17 cellular contexts compared by ENCODE assay signal in the genomic region with DNA sequence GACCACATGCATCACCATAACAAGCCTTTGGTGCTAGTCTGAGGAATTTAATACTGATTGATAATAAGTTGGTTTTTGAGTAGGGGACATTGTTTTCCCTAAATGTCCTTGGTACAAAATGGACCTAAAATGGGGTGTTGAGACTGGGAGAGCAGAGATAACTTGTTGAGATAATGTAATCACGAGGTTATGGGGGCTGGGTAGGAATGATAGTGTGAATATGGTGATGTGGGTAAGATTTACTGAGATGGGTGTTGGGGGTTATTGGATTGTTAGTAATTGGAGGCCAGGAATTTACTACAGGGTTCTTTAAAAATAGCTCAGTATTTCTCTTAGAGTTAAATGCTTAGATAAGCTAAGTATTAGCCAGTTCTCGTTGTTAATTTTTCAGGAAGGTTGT.
"Had no signal": no experiment of that assay in that cellular context is flagged by ENCODE, and none has a peak within 500 bp of the region (broad histone marks: within the 10 kb centered on the region; RNA-seq: fewer than 3 reads in every experiment).

No MANE protein-coding gene starts in this region.

- H3K9ac ChIP-seq: parathyroid adenoma had no signal

- H3K9me3 ChIP-seq: left lung, mucosa of descending colon, neutrophil, thyroid gland had no signal

- H3K27me3 ChIP-seq: left lung, neutrophil, thyroid gland had no signal

- H3K9me3 Mint-ChIP-seq: activated naive CD4-positive, alpha-beta T cell treated with anti-CD3 and anti-CD28 coated beads, Interleukin-2, amount 10 ng/mL, durations not matched to agents 7 days and 5 days; activated T-helper 2 cell treated with anti-CD3 and anti-CD28 coated beads, Interferon-gamma antibody, Interleukin-2, Interleukin-4, amounts not matched to agents 10 μg/mL and 5 μg/mL and 100 μg/mL, durations not matched to agents 14 hours and 24 hours and 36 hours; naive thymus-derived CD8-positive, alpha-beta T cell; stimulated activated memory B cell treated with anti-CD40 and anti-IgM and Interleukin-4, amounts not matched to agents 10 μg/mL and 1 μg/mL and 100 μg/mL, for 72 hours had no signal

- H3K27ac Mint-ChIP-seq: activated CD8-positive, alpha-beta memory T cell treated with anti-CD3 and anti-CD28 coated beads, Interleukin-2, amount 10 ng/mL, durations not matched to agents 7 days and 5 days; activated naive CD4-positive, alpha-beta T cell treated with anti-CD3 and anti-CD28 coated beads, Interleukin-2, amount 10 ng/mL, durations not matched to agents 7 days and 5 days; activated T-helper 2 cell treated with anti-CD3 and anti-CD28 coated beads, Interferon-gamma antibody, Interleukin-2, Interleukin-4, amounts not matched to agents 10 μg/mL and 5 μg/mL and 100 μg/mL, durations not matched to agents 14 hours and 24 hours and 36 hours; naive thymus-derived CD8-positive, alpha-beta T cell; stimulated activated memory B cell treated with anti-CD40 and anti-IgM and Interleukin-4, amounts not matched to agents 10 μg/mL and 1 μg/mL and 100 μg/mL, for 72 hours had no signal

- H3K27ac ChIP-seq: left lung, neutrophil, parathyroid adenoma, thyroid gland, VCaP had no signal

- H3K79me2 ChIP-seq: parathyroid adenoma had no signal

- H2AFZ ChIP-seq: parathyroid adenoma had no signal

- ATAC-seq: activated CD8-positive, alpha-beta memory T cell treated with anti-CD3 and anti-CD28 coated beads, Interleukin-2, amount 10 ng/mL, durations not matched to agents 7 days and 5 days; left lung; mucosa of descending colon; naive thymus-derived CD8-positive, alpha-beta T cell; stimulated activated memory B cell treated with anti-CD40 and anti-IgM and Interleukin-4, amounts not matched to agents 10 μg/mL and 1 μg/mL and 100 μg/mL, for 72 hours had no signal

- H3K27me3 Mint-ChIP-seq: activated CD8-positive, alpha-beta memory T cell treated with anti-CD3 and anti-CD28 coated beads, Interleukin-2, amount 10 ng/mL, durations not matched to agents 7 days and 5 days; activated naive CD4-positive, alpha-beta T cell treated with anti-CD3 and anti-CD28 coated beads, Interleukin-2, amount 10 ng/mL, durations not matched to agents 7 days and 5 days; naive thymus-derived CD8-positive, alpha-beta T cell; stimulated activated memory B cell treated with anti-CD40 and anti-IgM and Interleukin-4, amounts not matched to agents 10 μg/mL and 1 μg/mL and 100 μg/mL, for 72 hours had no signal

- H3K4me1 ChIP-seq: parathyroid adenoma had no signal

- H3K36me3 ChIP-seq: left lung, neutrophil, thyroid gland had no signal

- DNase-seq: activated CD4-positive, alpha-beta T cell treated with anti-CD3 and anti-CD28 coated beads for 1 hour; activated CD4-positive, alpha-beta T cell treated with anti-CD3 and anti-CD28 coated beads, Interleukin-2, amount 50 U/mL, for 4 hours; activated CD8-positive, alpha-beta memory T cell treated with anti-CD3 and anti-CD28 coated beads, Interleukin-2, amount 10 ng/mL, durations not matched to agents 7 days and 5 days; activated naive CD4-positive, alpha-beta T cell treated with anti-CD3 and anti-CD28 coated beads, Interleukin-2, amount 10 ng/mL, durations not matched to agents 7 days and 5 days; activated T-cell treated with anti-CD3 and anti-CD28 coated beads, Interleukin-2, amount 50 U/mL, for 1 hour; dermis blood vessel endothelial cell; islet precursor cell; left lung; mucosa of descending colon; naive thymus-derived CD8-positive, alpha-beta T cell; stimulated activated CD4-positive, alpha-beta T cell treated with anti-CD3 and anti-CD28 coated beads, Interleukin-2, amount 100 ng/mL, for 48 hours; thyroid gland had no signal

- H3K4me3 ChIP-seq: left lung, mucosa of descending colon, thyroid gland had no signal

- H3K4me3 Mint-ChIP-seq: activated CD8-positive, alpha-beta memory T cell treated with anti-CD3 and anti-CD28 coated beads, Interleukin-2, amount 10 ng/mL, durations not matched to agents 7 days and 5 days; activated naive CD4-positive, alpha-beta T cell treated with anti-CD3 and anti-CD28 coated beads, Interleukin-2, amount 10 ng/mL, durations not matched to agents 7 days and 5 days; naive thymus-derived CD8-positive, alpha-beta T cell; stimulated activated memory B cell treated with anti-CD40 and anti-IgM and Interleukin-4, amounts not matched to agents 10 μg/mL and 1 μg/mL and 100 μg/mL, for 72 hours had no signal

- H3K36me3 Mint-ChIP-seq: activated CD8-positive, alpha-beta memory T cell treated with anti-CD3 and anti-CD28 coated beads, Interleukin-2, amount 10 ng/mL, durations not matched to agents 7 days and 5 days; naive thymus-derived CD8-positive, alpha-beta T cell; stimulated activated memory B cell treated with anti-CD40 and anti-IgM and Interleukin-4, amounts not matched to agents 10 μg/mL and 1 μg/mL and 100 μg/mL, for 72 hours had no signal
